ENCODE assay signal across 8 cellular contexts in genomic region chr6:113995632-113996031, GRCh38. TPM values are rescaled to one million over a fixed set of nuclear protein-coding genes. Genes with fewer than 3 reads are reported as not detected.
DNase-seq lines count a peak whose midpoint lies in the region; ATAC-seq, FAIRE-seq and TF ChIP-seq lines count a peak whose summit lies in the region.

No MANE protein-coding gene starts in this region.

- intact Hi-C loops in kidney (cut with DNase I), result no loop called here

- no peak for FAIRE-seq in kidney (lab: Jason Lieb, UNC)

- no peaks in the 10 kb centered on the region for H3K4me1 ChIP-seq in kidney (ENCODE audit: control insufficient read depth in 1 of 2, insufficient read depth in 1 of 2, low read depth in 1 of 2, low read length in 2 of 2)

- H3K9ac ChIP-seq in kidney (ENCODE audit: low read length in 2 of 2), result no peak overlapping the region

- no peaks in the 10 kb centered on the region for H3K9me3 ChIP-seq in kidney (ENCODE audit: control insufficient read depth in 1 of 2, low read length in 2 of 2)

- H3K36me3 ChIP-seq in kidney (ENCODE audit: control insufficient read depth in 1 of 2, insufficient read depth in 2 of 2, low read length in 2 of 2), result no peaks in the 10 kb centered on the region

- no peak for ATAC-seq in GM18520 (IDR thresholded peaks at IDR 0.05; ENCODE audit: unreplicated experiment)

- no peak overlapping the region for H3K27ac ChIP-seq in kidney (ENCODE audit: low read depth in 2 of 2, low read length in 2 of 2)

- no peak overlapping the region for H3K4me3 ChIP-seq in choroid plexus epithelial cell (ENCODE audit: low read depth, low read length)
- H3K4me3 ChIP-seq in kidney (ENCODE audit: low read length in 2 of 2), result no peak overlapping the region

- no peak for TF ChIP-seq CTCF in choroid plexus epithelial cell (conservative IDR thresholded peaks at IDR 0.05; ENCODE audit: low read depth, low read length)
- no peak for TF ChIP-seq CTCF in kidney (IDR thresholded peaks at IDR 0.05; ENCODE audit: borderline replicate concordance, extremely low read depth, insufficient read depth)

- DNase-seq in EL (peak; percentile 98), NCI-H2196 treated with DMSO at 0.1 percent for 48 hours (lab: John Stamatoyannopoulos, UW; ENCODE audit: unreplicated experiment) (peak; percentile 93), choroid plexus epithelial cell (ENCODE audit: low read depth) (peak; percentile 96), midbrain (lab: John Stamatoyannopoulos, UW) (peak; percentile 78), NAMALWA (ENCODE audit: low spot score) (no peak), mesenteric fat pad (ENCODE audit: low spot score) (no peak), kidney (no peak)

RNA-seq across cellular contexts. Expression of gene HDAC2, which starts 24.7 kb away (rescaled TPM):
- total RNA-seq in mesenteric fat pad (54.1 TPM), kidney (59.1 TPM)
- 51.9 TPM for polyA plus RNA-seq in kidney (ENCODE audit: insufficient read depth, low read depth, low replicate concordance)

Comparison
In these comparisons a context has a peak if more than half of its experiments do, and no peak if none do; other contexts are left out.
1. DNase-seq: peak in EL (single experiment), NCI-H2196 treated with DMSO at 0.1 percent for 48 hours (single experiment), choroid plexus epithelial cell (single experiment) and midbrain (single experiment); none in NAMALWA (single experiment), mesenteric fat pad (single experiment) and kidney (single experiment).